1 cellular context compared by ENCODE assay signal in genomic region chr6:43916924-43917877, GRCh38.
TF ChIP-seq lines count a peak whose summit lies in the region.

No MANE protein-coding gene starts in this region.

TF ChIP-seq in HepG2, 621 proteins besides CTCF, POLR2A, EP300 and RAD21 (continued from another document and continues in another):
- no peak for TF ChIP-seq DDIT3 (CRISPR knock-in tag; IDR thresholded peaks at IDR 0.05)
- no peak for TF ChIP-seq ZFP62 (CRISPR knock-in tag; IDR thresholded peaks at IDR 0.05)
- TF ChIP-seq CBX5 (CRISPR knock-in tag; IDR thresholded peaks at IDR 0.05; ENCODE audit: borderline replicate concordance) = peak; percentile 85
- peak; percentile 76 for TF ChIP-seq ZMYM4 (CRISPR knock-in tag; IDR thresholded peaks at IDR 0.05)
- TF ChIP-seq ZNF746 (CRISPR knock-in tag; IDR thresholded peaks at IDR 0.05) = peak; percentile 92
- no peak for TF ChIP-seq ZNF256 (CRISPR knock-in tag; conservative IDR thresholded peaks at IDR 0.05)
- peak; percentile 81 for TF ChIP-seq ISL2 (CRISPR knock-in tag; IDR thresholded peaks at IDR 0.05)
- no peak for TF ChIP-seq ADNP (CRISPR knock-in tag; IDR thresholded peaks at IDR 0.05)
- TF ChIP-seq SRSF1 (optimal IDR thresholded peaks at IDR 0.05; ENCODE audit: low read depth, low read length) = no peak
- TF ChIP-seq FOSL2 (CRISPR knock-in tag; IDR thresholded peaks at IDR 0.05) = peak; percentile 61
- TF ChIP-seq NFKB2 (CRISPR knock-in tag; IDR thresholded peaks at IDR 0.05; ENCODE audit: borderline replicate concordance) = peak; percentile 65; the same call in 1 of the 2 replicates
- no peak for TF ChIP-seq RELA (CRISPR knock-in tag; IDR thresholded peaks at IDR 0.05)
- TF ChIP-seq NCOA2 (CRISPR knock-in tag; IDR thresholded peaks at IDR 0.05) = peak; percentile 91
- TF ChIP-seq ZXDC (CRISPR knock-in tag; IDR thresholded peaks at IDR 0.05) = no peak
- no peak; the same call in 1 of the 2 replicates for TF ChIP-seq KLF15 (CRISPR knock-in tag; IDR thresholded peaks at IDR 0.05; ENCODE audit: borderline replicate concordance)
- no peak; the same call in none of the 2 replicates for TF ChIP-seq ZSCAN31 (CRISPR knock-in tag; IDR thresholded peaks at IDR 0.05; ENCODE audit: low read depth)
- TF ChIP-seq MAFF (IDR thresholded peaks at IDR 0.05; ENCODE audit: low read depth, low read length) = no peak
- TF ChIP-seq RORA (CRISPR knock-in tag; IDR thresholded peaks at IDR 0.05) = 0 out of 2 replicates have a peak, but pooled peaks have one; percentile 37
- no peak for TF ChIP-seq BCLAF1 (IDR thresholded peaks at IDR 0.05)
- TF ChIP-seq ZNF281 (CRISPR knock-in tag; IDR thresholded peaks at IDR 0.05; ENCODE audit: borderline replicate concordance) = peak; percentile 94
- TF ChIP-seq ZBTB10 (CRISPR knock-in tag; IDR thresholded peaks at IDR 0.05; ENCODE audit: borderline replicate concordance) = peak; percentile 88
- TF ChIP-seq MXD1 (CRISPR knock-in tag; IDR thresholded peaks at IDR 0.05) = no peak; the same call in 1 of the 2 replicates
- TF ChIP-seq ZNF768 (CRISPR knock-in tag; IDR thresholded peaks at IDR 0.05) = peak; percentile 89
- 0 out of 2 replicates have a peak, but pooled peaks have one; percentile 90 for TF ChIP-seq ZBTB46 (CRISPR knock-in tag; IDR thresholded peaks at IDR 0.05; ENCODE audit: borderline replicate concordance)
- TF ChIP-seq XRCC5 (optimal IDR thresholded peaks at IDR 0.05; ENCODE audit: low read length) = peak; percentile 70
- 0 out of 2 replicates have a peak, but pooled peaks have one; percentile 75 for TF ChIP-seq ZNF431 (CRISPR knock-in tag; IDR thresholded peaks at IDR 0.05; ENCODE audit: borderline replicate concordance, low read depth)
- TF ChIP-seq ZNF343 (CRISPR knock-in tag; IDR thresholded peaks at IDR 0.05) = peak; percentile 42; the same call in 1 of the 2 replicates
- no peak for TF ChIP-seq ZNF20 (CRISPR knock-in tag; IDR thresholded peaks at IDR 0.05)
- TF ChIP-seq ZNF121 (CRISPR knock-in tag; IDR thresholded peaks at IDR 0.05) = peak; percentile 61; the same call in 1 of the 2 replicates
- TF ChIP-seq FOXK2 (IDR thresholded peaks at IDR 0.05) = no peak
- 0 out of 2 replicates have a peak, but pooled peaks have one; percentile 6 for TF ChIP-seq SNAPC4 (CRISPR knock-in tag; IDR thresholded peaks at IDR 0.05)
- peak; percentile 93; the same call in 1 of the 2 replicates for TF ChIP-seq TSC22D2 (CRISPR knock-in tag; IDR thresholded peaks at IDR 0.05; ENCODE audit: borderline replicate concordance)
- peak; percentile 23; the same call in 1 of the 2 replicates for TF ChIP-seq JUND (CRISPR knock-in tag; IDR thresholded peaks at IDR 0.05)
- no peak for TF ChIP-seq ZNF678 (CRISPR knock-in tag; IDR thresholded peaks at IDR 0.05)
- TF ChIP-seq TEF (CRISPR knock-in tag; IDR thresholded peaks at IDR 0.05) = no peak
- TF ChIP-seq KLF11 (CRISPR knock-in tag; IDR thresholded peaks at IDR 0.05) = 0 out of 2 replicates have a peak, but pooled peaks have one; percentile 8
- peak; percentile 67; the same call in 1 of the 2 replicates for TF ChIP-seq POGZ (CRISPR knock-in tag; IDR thresholded peaks at IDR 0.05)
- no peak for TF ChIP-seq ZNF180 (CRISPR knock-in tag; IDR thresholded peaks at IDR 0.05; ENCODE audit: borderline replicate concordance, low read depth)
- TF ChIP-seq ZNF629 (CRISPR knock-in tag; conservative IDR thresholded peaks at IDR 0.05) = 0 out of 2 replicates have a peak, but pooled peaks have one; percentile 35
- peak; percentile 83 for TF ChIP-seq SMAD3 (CRISPR knock-in tag; IDR thresholded peaks at IDR 0.05)
- no peak for TF ChIP-seq CBX1 (IDR thresholded peaks at IDR 0.05; ENCODE audit: low read depth)
